ENCODE assay signal across 8 cellular contexts in the genomic region with DNA sequence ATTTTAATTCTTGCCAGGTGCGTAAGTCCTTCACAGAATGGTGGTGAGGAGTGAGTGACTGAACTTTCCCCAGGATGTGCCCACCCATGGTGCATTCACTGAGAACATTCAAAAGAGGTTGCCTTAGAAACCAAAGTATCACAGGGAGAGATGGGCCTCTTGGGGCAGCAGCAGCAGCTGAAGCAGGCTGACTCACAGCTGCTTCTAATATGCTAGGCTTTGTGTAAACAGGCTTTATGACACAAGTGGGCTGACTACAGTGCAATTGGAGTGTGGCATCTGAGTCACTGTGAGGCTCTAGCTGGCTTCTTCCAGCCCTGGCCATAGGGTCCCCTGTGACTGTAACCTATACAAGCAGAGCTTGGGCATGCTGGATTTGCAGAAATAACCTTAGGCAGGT. TPM values are rescaled to one million over a fixed set of nuclear protein-coding genes. Genes with fewer than 3 reads are reported as not detected.
DNase-seq lines count a peak whose midpoint lies in the region; ATAC-seq and TF ChIP-seq lines count a peak whose summit lies in the region.

No MANE protein-coding gene starts in this region.

- H3K4me3 Mint-ChIP-seq in HFFc6 (no peak overlapping the region), immature natural killer cell (no peak overlapping the region)

- DNase-seq in AG10803 (ENCODE audit: low read depth) (peak; percentile 93), HFFc6 (peak; percentile 97), NCI-H748 (lab: John Stamatoyannopoulos, UW; ENCODE audit: unreplicated experiment) (peak; percentile 98), caudate nucleus (lab: John Stamatoyannopoulos, UW) (peak in 31 of 61 donors; percentile 11 to 87 (median 32)), lung microvascular endothelial cell (ENCODE audit: low read depth in 2 of 2) (peak; percentile 12 to 92), immature natural killer cell (no peak)

- H3K27ac Mint-ChIP-seq in HFFc6 (peak overlapping the region; percentile 94), immature natural killer cell (no peak overlapping the region)

- TF ChIP-seq CTCF in AG10803 (conservative IDR thresholded peaks at IDR 0.05; ENCODE audit: low read length) = peak; percentile 40
- TF ChIP-seq CTCF in HFFc6 (IDR thresholded peaks at IDR 0.05) = peak; percentile 22; the same call in 1 of the 2 replicates

- H3K4me1 Mint-ChIP-seq in HFFc6 (ENCODE audit: low read depth) (peaks cover 36% of the 10 kb centered on the region), immature natural killer cell (no peaks in the 10 kb centered on the region)

- ATAC-seq in GM19351 (IDR thresholded peaks at IDR 0.05; ENCODE audit: unreplicated experiment) (no peak), HG03342 (IDR thresholded peaks at IDR 0.05; ENCODE audit: unreplicated experiment) (no peak)

- H3K36me3 Mint-ChIP-seq in HFFc6 (ENCODE audit: low read depth) = peaks cover 14% of the 10 kb centered on the region; the same call in 1 of the 2 replicates
- H3K36me3 Mint-ChIP-seq in immature natural killer cell = peaks cover 0 to 7% (median 2%) of the 10 kb centered on the region in 3 donors

- H3K27me3 Mint-ChIP-seq in HFFc6 (ENCODE audit: insufficient read depth) = peaks cover 2% of the 10 kb centered on the region; the same call in 1 of the 2 replicates
- H3K27me3 Mint-ChIP-seq in immature natural killer cell (ENCODE audit: low read depth in 3 of 3) = peaks cover 0 to 2% (median 0%) of the 10 kb centered on the region in 3 donors

- H3K27ac ChIP-seq in caudate nucleus (ENCODE audit: low read depth, low read length) = peak overlapping the region; percentile 78

- no peak overlapping the region for H3K4me3 ChIP-seq in AG10803 (ENCODE audit: low read length)

- H3K9me3 Mint-ChIP-seq in HFFc6 (no peaks in the 10 kb centered on the region), immature natural killer cell (no peaks in the 10 kb centered on the region)

RNA-seq across cellular contexts. Expression of a gene that starts 12.6 kb away (rescaled TPM):
- total RNA-seq in HFFc6 (2021; fragmentation: NEBNext Ultra II Directional; extraction: Animal tissue kit (Norgen Biotek cat#: 25700)) = 10 to 100 TPM; 24.8 to 33.8 (median 31.1) TPM
- total RNA-seq in lung microvascular endothelial cell = 2.4 and 3.0 TPM in 2 replicates
- 10 to 100 TPM; 15.4 to 31.7 (median 26.6) TPM for polyA plus RNA-seq in immature natural killer cell

RNA-seq across cellular contexts. Expression of a gene that starts 12.8 kb away (rescaled TPM):
- total RNA-seq in HFFc6 (2021; fragmentation: NEBNext Ultra II Directional; extraction: Animal tissue kit (Norgen Biotek cat#: 25700)) = 100 to 1,000 TPM; 123 to 173 (median 134) TPM
- total RNA-seq in lung microvascular endothelial cell = 99.4 and 127 TPM in 2 replicates
- 10 to 100 TPM; 26.9 to 67.8 (median 31.2) TPM for polyA plus RNA-seq in immature natural killer cell

RNA-seq across cellular contexts. Expression of a gene that starts 53.8 kb away (rescaled TPM):
- total RNA-seq in HFFc6 (2021; fragmentation: NEBNext Ultra II Directional; extraction: Animal tissue kit (Norgen Biotek cat#: 25700)) = not detected
- not detected in 2 replicates for total RNA-seq in lung microvascular endothelial cell
- not detected for polyA plus RNA-seq in immature natural killer cell

Comparison
In these comparisons a context has a peak if more than half of its experiments do, and no peak if none do; other contexts are left out.
1. DNase-seq: peak in AG10803 (single experiment), HFFc6 (single experiment), NCI-H748 (single experiment), caudate nucleus (31 of 61) and lung microvascular endothelial cell (2 of 2); none in immature natural killer cell (0 of 3).